In genomic region chr4:87989765-87990164, GRCh38 we compare ENCODE assay signal across 25 cellular contexts. TPM values are rescaled to one million over a fixed set of nuclear protein-coding genes. Genes with fewer than 3 reads are reported as not detected.
A peak's percentile ranks its signal among the peaks of the same experiment; 100 is the strongest.
DNase-seq lines count a peak whose midpoint lies in the region; ATAC-seq, FAIRE-seq and TF ChIP-seq lines count a peak whose summit lies in the region.
"Had no signal": no experiment of that assay in that cellular context is flagged by ENCODE, and none has a peak within 500 bp of the region (broad histone marks: within the 10 kb centered on the region; RNA-seq: fewer than 3 reads in every experiment).

No MANE protein-coding gene starts in this region.

- H3K27ac ChIP-seq in HepG2 (ENCODE audit: extremely low read length, insufficient read depth, low read length) (no peak overlapping the region), right lobe of liver (no peak overlapping the region), endothelial cell of umbilical vein (ENCODE audit: insufficient read depth, low read depth, low read length) (no peak overlapping the region)
- H3K27ac ChIP-seq: A549; BLaER1 treated with 17β-estradiol and CSF1 and Interleukin-3, amounts not matched to agents 10 nM and 100 nM had no signal

- H3K9ac ChIP-seq in HepG2 (ENCODE audit: insufficient read depth, low read depth, low read length) (no peak overlapping the region), endothelial cell of umbilical vein (replicated peaks; ENCODE audit: extremely low read depth, insufficient read depth, low read length) (no peak overlapping the region)
- H3K9ac ChIP-seq: BLaER1 treated with 17β-estradiol and CSF1 and Interleukin-3, amounts not matched to agents 10 nM and 100 nM had no signal

- no peaks in the 10 kb centered on the region for H3K79me2 ChIP-seq in HepG2 (ENCODE audit: insufficient read depth, low read length)
- no peaks in the 10 kb centered on the region for H3K79me2 ChIP-seq in endothelial cell of umbilical vein (ENCODE audit: control insufficient read depth, insufficient read depth, low read length)

- 49% methylated on average over 2 of the region's 4 CpGs for WGBS in HepG2 (ENCODE audit: low lambda C conversion rate)
- WGBS in right lobe of liver (ENCODE audit: insufficient coverage, low coverage, low lambda C conversion rate, missing lambda C conversion rate): 91% methylated on average over 2 of the region's 4 CpGs

- H4K20me1 ChIP-seq in HepG2 (ENCODE audit: insufficient read depth, low read length) (no peaks in the 10 kb centered on the region), endothelial cell of umbilical vein (replicated peaks; ENCODE audit: control insufficient read depth, extremely low read depth, insufficient read depth, low read length) (no peaks in the 10 kb centered on the region)
- H4K20me1 ChIP-seq: BLaER1 treated with 17β-estradiol and CSF1 and Interleukin-3, amounts not matched to agents 10 nM and 100 nM had no signal

- H3K4me3 Mint-ChIP-seq in neural crest cell: no peak overlapping the region
- H3K4me3 Mint-ChIP-seq: CD14-positive monocyte; CD4-positive, alpha-beta memory T cell; GM23338 had no signal

- BruUV-seq in HepG2 (replicated peaks; lab: Mats Ljungman, UMichigan): no TSS peak
- BruUV-seq in endothelial cell of umbilical vein (replicated peaks; lab: Mats Ljungman, UMichigan): no TSS peak

- H3K4me1 ChIP-seq in HepG2 (ENCODE audit: insufficient read depth, low read length) (peaks cover 8% of the 10 kb centered on the region), right lobe of liver (no peaks in the 10 kb centered on the region), endothelial cell of umbilical vein (ENCODE audit: control insufficient read depth, extremely low read depth, insufficient read depth, low read length) (no peaks in the 10 kb centered on the region)
- H3K4me1 ChIP-seq: BE2C, HAP-1 had no signal

- no peak overlapping the region for H2AFZ ChIP-seq in HepG2 (ENCODE audit: low read length)
- H2AFZ ChIP-seq in endothelial cell of umbilical vein (ENCODE audit: low read depth, low read length): no peak overlapping the region
- H2AFZ ChIP-seq: GM23338 had no signal

- H3K27me3 Mint-ChIP-seq in neural crest cell (ENCODE audit: low read depth): no peaks in the 10 kb centered on the region

- FAIRE-seq in HepG2 (lab: Jason Lieb, UNC): no peak
- no peak for FAIRE-seq in endothelial cell of umbilical vein (lab: Jason Lieb, UNC)
- FAIRE-seq: A549, GM12891, GM18507, H54 had no signal

- no peaks in the 10 kb centered on the region for H3K9me3 Mint-ChIP-seq in neural crest cell

- dilution Hi-C loops in endothelial cell of umbilical vein (cut with MboI; ENCODE audit: extremely low pct_ligation_motif_present, low sequenced_read_pairs): no loop called here

- CTCF ChIA-PET in HepG2 (lab: Yijun Ruan, JAX; ENCODE audit: low intra/inter-chr PET ratio, low total read pairs): no interaction called here
- CTCF ChIA-PET in endothelial cell of umbilical vein (lab: Charles Lee): no interaction called here

- intact Hi-C loops in HepG2 (cut with micrococcal nuclease; ENCODE audit: unreplicated experiment): loop anchor here (5.0 kb wide), 1 partner anchor 312 kb away; no protein-coding TSS in a partner anchor
- intact Hi-C loops in right lobe of liver (cut with DNase I): no loop called here
- intact Hi-C loops in endothelial cell of umbilical vein (cut with micrococcal nuclease): loop anchor here (5.0 kb wide), 1 partner anchor 312 kb away; no protein-coding TSS in a partner anchor
- intact Hi-C loops in posterior vena cava (cut with DNase I): no loop called here

- ATAC-seq in HepG2 (no peak), right lobe of liver (no peak)
- ATAC-seq: A549, GM23338 had no signal

- H3K4me3 ChIP-seq in HepG2 (replicated peaks in 1 of 3; ENCODE audit: insufficient read depth in 1 of 3, low read depth in 2 of 3, low read length in 3 of 3) (no peak overlapping the region), right lobe of liver (no peak overlapping the region), endothelial cell of umbilical vein (replicated peaks in 1 of 3; ENCODE audit: insufficient read depth in 1 of 3, low read depth in 1 of 3, low read length in 3 of 3) (no peak overlapping the region)
- H3K4me3 ChIP-seq: A549; BLaER1 treated with 17β-estradiol and CSF1 and Interleukin-3, amounts not matched to agents 10 nM and 100 nM; GM23338; HAP-1 had no signal

- H3K4me2 ChIP-seq in HepG2 (ENCODE audit: low read depth, low read length) (no peak overlapping the region), endothelial cell of umbilical vein (ENCODE audit: insufficient read depth, low read length) (no peak overlapping the region)
- H3K4me2 ChIP-seq: A549; BLaER1 treated with 17β-estradiol and CSF1 and Interleukin-3, amounts not matched to agents 10 nM and 100 nM; GM23338 had no signal

- TF ChIP-seq CTCF in HepG2 (CRISPR knock-in tag; IDR thresholded peaks at IDR 0.05) (no peak), right lobe of liver (IDR thresholded peaks at IDR 0.05) (no peak), endothelial cell of umbilical vein (IDR thresholded peaks at IDR 0.05; ENCODE audit: extremely low read depth in 1 of 2, insufficient read depth in 1 of 2, low read depth in 1 of 2, low read length in 2 of 2) (no peak), neural crest cell (conservative IDR thresholded peaks at IDR 0.05) (no peak)

- no peaks in the 10 kb centered on the region for H3K36me3 Mint-ChIP-seq in neural crest cell (ENCODE audit: low read depth)
- H3K36me3 Mint-ChIP-seq: CD14-positive monocyte; CD4-positive, alpha-beta memory T cell had no signal

- TF ChIP-seq POLR2A in HepG2 (IDR thresholded peaks at IDR 0.05; ENCODE audit: insufficient read depth in 1 of 2, low read depth in 2 of 2, low read length in 2 of 2) (no peak), right lobe of liver (IDR thresholded peaks at IDR 0.05) (no peak), endothelial cell of umbilical vein (IDR thresholded peaks at IDR 0.05; ENCODE audit: low read depth, low read length) (no peak)

- DNase-seq in HepG2 (ENCODE audit: low spot score) (no peak), right lobe of liver (no peak), endothelial cell of umbilical vein (ENCODE audit: low read depth, low spot score) (no peak), neural crest cell (ENCODE audit: low read depth, low spot score) (no peak), posterior vena cava (ENCODE audit: low spot score) (no peak), NCI-H146 treated with DMSO at 0.1 percent for 48 hours (lab: John Stamatoyannopoulos, UW; ENCODE audit: unreplicated experiment) (no peak), hypothalamus (lab: John Stamatoyannopoulos, UW) (no peak)
- DNase-seq: 8988T; ACHN; AML-193; BE2C; Calu3; CD4-positive, alpha-beta memory T cell; COR-L47; DMS53; DMS79 treated with DMSO at 0.1 percent for 48 hours; GF-D8 had no signal

- POLR2A ChIA-PET in HepG2 (lab: Yijun Ruan, JAX) (no interaction called here), endothelial cell of umbilical vein (lab: Charles Lee) (no interaction called here)

- in situ Hi-C loops in HepG2 (cut with HindIII; ENCODE audit: extremely low pct_ligation_motif_present, low pct_unique_long_range_greater_than_20kb): loop anchor here (25.0 kb wide), 2 partner anchors 302 to 452 kb away; partner anchors contain the start of gene SPARCL1

- no peaks in the 10 kb centered on the region for H3K36me3 ChIP-seq in HepG2 (replicated peaks in 1 of 2; ENCODE audit: control insufficient read depth in 1 of 2, insufficient read depth in 2 of 2, low read length in 2 of 2)
- H3K36me3 ChIP-seq in right lobe of liver: no peaks in the 10 kb centered on the region
- no peaks in the 10 kb centered on the region for H3K36me3 ChIP-seq in endothelial cell of umbilical vein (ENCODE audit: control insufficient read depth in 2 of 2, extremely low read depth in 1 of 2, insufficient read depth in 2 of 2, low read length in 2 of 2)
- H3K36me3 ChIP-seq: BE2C; BLaER1 treated with 17β-estradiol and CSF1 and Interleukin-3, amounts not matched to agents 10 nM and 100 nM; HAP-1 had no signal

- peaks cover 0 to 5% of the 10 kb centered on the region in 2 experiments; a peak in 2 of 5 replicates for H3K27me3 ChIP-seq in HepG2 (ENCODE audit: control insufficient read depth in 1 of 2, insufficient read depth in 2 of 2, low read length in 2 of 2)
- H3K27me3 ChIP-seq in right lobe of liver: no peaks in the 10 kb centered on the region
- peaks cover 2% of the 10 kb centered on the region in 2 experiments for H3K27me3 ChIP-seq in endothelial cell of umbilical vein (ENCODE audit: control insufficient read depth in 2 of 2, insufficient read depth in 2 of 2, low read length in 2 of 2)
- H3K27me3 ChIP-seq: BLaER1 treated with 17β-estradiol and CSF1 and Interleukin-3, amounts not matched to agents 10 nM and 100 nM had no signal

- no peaks in the 10 kb centered on the region for H3K9me1 ChIP-seq in endothelial cell of umbilical vein (replicated peaks; ENCODE audit: control insufficient read depth, extremely low read depth, insufficient read depth, low read length)

- H3K9me3 ChIP-seq in HepG2 (ENCODE audit: low read length) (no peaks in the 10 kb centered on the region), right lobe of liver (no peaks in the 10 kb centered on the region), endothelial cell of umbilical vein (replicated peaks; ENCODE audit: control insufficient read depth, insufficient read depth, low read length) (no peaks in the 10 kb centered on the region)
- H3K9me3 ChIP-seq: A549, BE2C, HAP-1 had no signal

- TF ChIP-seq EP300 in HepG2 (IDR thresholded peaks at IDR 0.05; ENCODE audit: low read depth in 2 of 2, low read length in 2 of 2): no peak
- no peak for TF ChIP-seq EP300 in HepG2 (CRISPR knock-in tag; IDR thresholded peaks at IDR 0.05; ENCODE audit: borderline replicate concordance)

- no peak for TF ChIP-seq RAD21 in HepG2 (CRISPR knock-in tag; IDR thresholded peaks at IDR 0.05)

- peaks cover 5% of the 10 kb centered on the region for H3K4me1 Mint-ChIP-seq in neural crest cell

- peak overlapping the region; percentile 81 for H3K27ac Mint-ChIP-seq in neural crest cell (ENCODE audit: unreplicated experiment)
- H3K27ac Mint-ChIP-seq: CD4-positive, alpha-beta memory T cell; GM23338 had no signal

RNA-seq across cellular contexts. Expression of gene SPP1, which starts 14.3 kb away (rescaled TPM):
- total RNA-seq in HepG2 (2016; rRNA removed; fragmentation: Illumina TruSeq; extraction: Trizol) (418 and 788 TPM in 2 replicates), right lobe of liver (100 to 1,000 TPM in 1 of 6 experiments, 10 to 100 TPM in 2, 1 to 10 TPM in 3; 6.0 to 240 (median 15.5) TPM), endothelial cell of umbilical vein (not detected in 2 replicates), neural crest cell (14.2 and 23.5 TPM in 2 replicates), posterior vena cava (100 to 1,000 TPM; 179 to 553 TPM)
- total RNA-seq in HepG2 (2016; cell fraction: cytosol; rRNA removed; fragmentation: Illumina TruSeq; extraction: Trizol; ENCODE audit: low read depth): 44.1 and 44.9 TPM in 2 replicates
- total RNA-seq in HepG2 (2016; cell fraction: insoluble cytoplasmic fraction; rRNA removed; fragmentation: Illumina TruSeq; extraction: Trizol): 406 and 814 TPM in 2 replicates
- total RNA-seq in HepG2 (2016; cell fraction: membrane; rRNA removed; fragmentation: Illumina TruSeq; extraction: Trizol): 68.4 and 71.3 TPM in 2 replicates
- total RNA-seq in HepG2 (2016; cell fraction: nucleus; rRNA removed; fragmentation: Illumina TruSeq; extraction: Trizol): 642 and 705 TPM in 2 replicates
- polyA plus RNA-seq in HepG2 (2011; rRNA removed) (258 and 682 TPM in 2 replicates), endothelial cell of umbilical vein (not detected in 2 replicates)
- polyA plus RNA-seq in HepG2 (2011; cell fraction: cytosol; rRNA removed): 285 and 477 TPM in 2 replicates
- 82.2 and 146 TPM in 2 replicates for polyA plus RNA-seq in HepG2 (2011; cell fraction: nucleus; rRNA removed)
- 66.0 and 113 TPM in 2 replicates for polyA plus RNA-seq in HepG2 (2012)
- 58.0 and 61.3 TPM in 2 replicates for polyA plus RNA-seq in HepG2 (2016; cell fraction: cytosol; fragmentation: Illumina TruSeq; extraction: Trizol; ENCODE audit: low read depth)
- 480 and 506 TPM in 2 replicates for polyA plus RNA-seq in HepG2 (2016; cell fraction: insoluble cytoplasmic fraction; fragmentation: Illumina TruSeq; extraction: Trizol; ENCODE audit: low read depth)
- polyA plus RNA-seq in HepG2 (2016; cell fraction: membrane; fragmentation: Illumina TruSeq; extraction: Trizol; ENCODE audit: low read depth): 68.7 and 70.1 TPM in 2 replicates
- 1,156 and 1,237 TPM in 2 replicates for polyA plus RNA-seq in HepG2 (2016; cell fraction: nucleus; fragmentation: Illumina TruSeq; extraction: Trizol; ENCODE audit: insufficient read depth, low read depth)
- polyA minus RNA-seq in HepG2 (2011; rRNA and poly(A)+ RNA removed; ENCODE audit: low replicate concordance): 457 TPM in 1 of 2 replicates, not detected in the other
- 146 and 227 TPM in 2 replicates for polyA minus RNA-seq in HepG2 (2011; cell fraction: cytosol; rRNA and poly(A)+ RNA removed)
- 50.8 and 72.7 TPM in 2 replicates for polyA minus RNA-seq in HepG2 (2011; cell fraction: nucleus; rRNA and poly(A)+ RNA removed)
- not detected in 2 replicates for polyA plus RNA-seq in endothelial cell of umbilical vein (2011; cell fraction: cytosol; rRNA removed)
- not detected in 2 replicates for polyA plus RNA-seq in endothelial cell of umbilical vein (2011; cell fraction: nucleus; rRNA removed)
- not detected in 2 replicates for polyA plus RNA-seq in endothelial cell of umbilical vein (2012)
- polyA minus RNA-seq in endothelial cell of umbilical vein: not detected in 2 replicates
- not detected for polyA minus RNA-seq in endothelial cell of umbilical vein (2011; cell fraction: cytosol; rRNA and poly(A)+ RNA removed)
- not detected in 2 replicates for polyA minus RNA-seq in endothelial cell of umbilical vein (2011; cell fraction: nucleus; rRNA and poly(A)+ RNA removed)
- polyA plus RNA-seq: CD14-positive monocyte; CD4-positive, alpha-beta memory T cell had no signal

RNA-seq across cellular contexts. Expression of gene PKD2, which starts 17.7 kb away (rescaled TPM):
- total RNA-seq in HepG2 (2016; rRNA removed; fragmentation: Illumina TruSeq; extraction: Trizol): 4.6 and 9.1 TPM in 2 replicates
- 7.4 TPM in 2 replicates for total RNA-seq in HepG2 (2016; cell fraction: cytosol; rRNA removed; fragmentation: Illumina TruSeq; extraction: Trizol; ENCODE audit: low read depth)
- 5.6 and 10.8 TPM in 2 replicates for total RNA-seq in HepG2 (2016; cell fraction: insoluble cytoplasmic fraction; rRNA removed; fragmentation: Illumina TruSeq; extraction: Trizol)
- 3.7 and 5.3 TPM in 2 replicates for total RNA-seq in HepG2 (2016; cell fraction: membrane; rRNA removed; fragmentation: Illumina TruSeq; extraction: Trizol)
- total RNA-seq in HepG2 (2016; cell fraction: nucleus; rRNA removed; fragmentation: Illumina TruSeq; extraction: Trizol): 16.9 and 18.7 TPM in 2 replicates
- 5.3 and 5.6 TPM in 2 replicates for polyA plus RNA-seq in HepG2 (2011; rRNA removed)
- 1.5 and 2.1 TPM in 2 replicates for polyA plus RNA-seq in HepG2 (2011; cell fraction: cytosol; rRNA removed)
- 10.9 and 16.0 TPM in 2 replicates for polyA plus RNA-seq in HepG2 (2011; cell fraction: nucleus; rRNA removed)
- polyA plus RNA-seq in HepG2 (2012): 2.9 and 3.0 TPM in 2 replicates
- polyA plus RNA-seq in HepG2 (2016; cell fraction: cytosol; fragmentation: Illumina TruSeq; extraction: Trizol; ENCODE audit: low read depth): 0.50 and 0.62 TPM in 2 replicates
- 3.5 and 3.6 TPM in 2 replicates for polyA plus RNA-seq in HepG2 (2016; cell fraction: insoluble cytoplasmic fraction; fragmentation: Illumina TruSeq; extraction: Trizol; ENCODE audit: low read depth)
- polyA plus RNA-seq in HepG2 (2016; cell fraction: membrane; fragmentation: Illumina TruSeq; extraction: Trizol; ENCODE audit: low read depth): 1.1 and 1.4 TPM in 2 replicates
- polyA plus RNA-seq in HepG2 (2016; cell fraction: nucleus; fragmentation: Illumina TruSeq; extraction: Trizol; ENCODE audit: insufficient read depth, low read depth): 28.6 and 32.6 TPM in 2 replicates
- polyA minus RNA-seq in HepG2 (2011; rRNA and poly(A)+ RNA removed; ENCODE audit: low replicate concordance): 8.0 and 11.0 TPM in 2 replicates
- polyA minus RNA-seq in HepG2 (2011; cell fraction: cytosol; rRNA and poly(A)+ RNA removed): 2.7 and 4.8 TPM in 2 replicates
- 24.5 and 25.1 TPM in 2 replicates for polyA minus RNA-seq in HepG2 (2011; cell fraction: nucleus; rRNA and poly(A)+ RNA removed)
- total RNA-seq in right lobe of liver: 1 to 10 TPM; 5.5 to 9.0 (median 6.7) TPM
- total RNA-seq in endothelial cell of umbilical vein: 27.0 and 33.5 TPM in 2 replicates
- polyA plus RNA-seq in endothelial cell of umbilical vein: 15.2 and 23.1 TPM in 2 replicates
- polyA plus RNA-seq in endothelial cell of umbilical vein (2011; cell fraction: cytosol; rRNA removed): 17.7 and 18.4 TPM in 2 replicates
- 114 and 154 TPM in 2 replicates for polyA plus RNA-seq in endothelial cell of umbilical vein (2011; cell fraction: nucleus; rRNA removed)
- polyA plus RNA-seq in endothelial cell of umbilical vein (2012): 19.0 and 19.3 TPM in 2 replicates
- 69.5 and 73.2 TPM in 2 replicates for polyA minus RNA-seq in endothelial cell of umbilical vein
- 4.4 TPM for polyA minus RNA-seq in endothelial cell of umbilical vein (2011; cell fraction: cytosol; rRNA and poly(A)+ RNA removed)
- 71.2 and 90.9 TPM in 2 replicates for polyA minus RNA-seq in endothelial cell of umbilical vein (2011; cell fraction: nucleus; rRNA and poly(A)+ RNA removed)
- 37.3 and 37.9 TPM in 2 replicates for total RNA-seq in neural crest cell
- total RNA-seq in posterior vena cava: 10 to 100 TPM; 58.1 to 93.8 TPM

Comparison
In these comparisons a context has a peak if more than half of its experiments do, and no peak if none do; other contexts are left out.
1. intact Hi-C loops: an anchor here in HepG2 (5.0 kb wide) and endothelial cell of umbilical vein (5.0 kb wide); none called in right lobe of liver and posterior vena cava.